ENCODE assay signal across 29 cellular contexts in genomic region chr2:45732436-45732835, GRCh38.
"Had no signal": no experiment of that assay in that cellular context is flagged by ENCODE, and none has a peak within 500 bp of the region (broad histone marks: within the 10 kb centered on the region; RNA-seq: fewer than 3 reads in every experiment).

No MANE protein-coding gene starts in this region.

- H3K4me1 ChIP-seq: ascending aorta, foreskin keratinocyte, gastrocnemius medialis had no signal

- H3K4me3 ChIP-seq: ascending aorta, coronary artery, dorsolateral prefrontal cortex, esophagus muscularis mucosa, gastrocnemius medialis, heart left ventricle had no signal

- H3K9me3 Mint-ChIP-seq: activated CD4-positive, alpha-beta memory T cell treated with anti-CD3 and anti-CD28 coated beads, Interleukin-2, amount 10 ng/mL, durations not matched to agents 7 days and 5 days; activated CD4-positive, alpha-beta T cell treated with anti-CD3 and anti-CD28 coated beads, Interleukin-2, amount 10 ng/mL, durations not matched to agents 7 days and 5 days; activated naive CD4-positive, alpha-beta T cell treated with anti-CD3 and anti-CD28 coated beads, Interleukin-2, amount 10 ng/mL, durations not matched to agents 7 days and 5 days; activated naive CD4-positive, alpha-beta T cell treated with anti-CD3 and anti-CD28 coated beads, Interleukin-2, amount 50 U/mL, for 72 hours; activated naive CD8-positive, alpha-beta T cell treated with anti-CD3 and anti-CD28 coated beads, Interleukin-2, amount 10 ng/mL, durations not matched to agents 7 days and 5 days; activated T-cell treated with anti-CD3 and anti-CD28 coated beads, Interleukin-2, amount 50 U/mL, for 24 hours; activated T-cell treated with anti-CD3 and anti-CD28 coated beads, Interleukin-2, amount 50 U/mL, for 72 hours; central memory CD8-positive, alpha-beta T cell; dendritic cell treated with granulocyte-macrophage colony-stimulating factor and Interleukin-4, amounts not matched to agents 40 ng/mL and 50 ng/mL, for 4 days; endodermal cell had no signal

- H3K9me3 ChIP-seq: ascending aorta, esophagus muscularis mucosa, gastrocnemius medialis, heart left ventricle had no signal

- DNase-seq: activated CD4-positive, alpha-beta memory T cell treated with anti-CD3 and anti-CD28 coated beads, Interleukin-2, amount 10 ng/mL, durations not matched to agents 7 days and 5 days; activated CD4-positive, alpha-beta T cell treated with anti-CD3 and anti-CD28 coated beads for 1 hour; activated CD4-positive, alpha-beta T cell treated with anti-CD3 and anti-CD28 coated beads for 4 hours; activated CD4-positive, alpha-beta T cell treated with anti-CD3 and anti-CD28 coated beads, Interleukin-2, amount 10 ng/mL, durations not matched to agents 7 days and 5 days; activated CD4-positive, alpha-beta T cell treated with anti-CD3 and anti-CD28 coated beads, Interleukin-2, amount 50 U/mL, for 4 hours; activated CD8-positive, alpha-beta memory T cell treated with anti-CD3 and anti-CD28 coated beads, Interleukin-2, amount 50 U/mL, for 48 hours; activated gamma-delta T cell; activated naive CD4-positive, alpha-beta T cell; activated naive CD4-positive, alpha-beta T cell treated with anti-CD3 and anti-CD28 coated beads, Interleukin-2, amount 10 ng/mL, durations not matched to agents 7 days and 5 days; activated naive CD8-positive, alpha-beta T cell treated with anti-CD3 and anti-CD28 coated beads, Interleukin-2, amount 10 ng/mL, durations not matched to agents 7 days and 5 days; activated T-cell treated with anti-CD3 and anti-CD28 coated beads for 4 hours; activated T-cell treated with anti-CD3 and anti-CD28 coated beads, Interleukin-2, amount 50 U/mL, for 24 hours; activated T-cell treated with anti-CD3 and anti-CD28 coated beads, Interleukin-2, amount 50 U/mL, for 72 hours; dorsolateral prefrontal cortex; effector memory CD4-positive, alpha-beta T cell; endodermal cell; foreskin keratinocyte; gastrocnemius medialis; glutamatergic neuron; heart left ventricle; T-helper 2 cell had no signal

- H3K27me3 Mint-ChIP-seq: activated CD4-positive, alpha-beta memory T cell treated with anti-CD3 and anti-CD28 coated beads, Interleukin-2, amount 10 ng/mL, durations not matched to agents 7 days and 5 days; activated CD4-positive, alpha-beta T cell treated with anti-CD3 and anti-CD28 coated beads, Interleukin-2, amount 10 ng/mL, durations not matched to agents 7 days and 5 days; activated naive CD4-positive, alpha-beta T cell treated with anti-CD3 and anti-CD28 coated beads, Interleukin-2, amount 10 ng/mL, durations not matched to agents 7 days and 5 days; activated naive CD8-positive, alpha-beta T cell treated with anti-CD3 and anti-CD28 coated beads, Interleukin-2, amount 10 ng/mL, durations not matched to agents 7 days and 5 days; activated T-cell treated with anti-CD3 and anti-CD28 coated beads, Interleukin-2, amount 50 U/mL, for 24 hours; brain; central memory CD8-positive, alpha-beta T cell; dendritic cell treated with granulocyte-macrophage colony-stimulating factor and Interleukin-4, amounts not matched to agents 40 ng/mL and 50 ng/mL, for 4 days had no signal

- H3K27me3 ChIP-seq: ascending aorta, dorsolateral prefrontal cortex, esophagus muscularis mucosa, foreskin keratinocyte, gastrocnemius medialis, heart left ventricle had no signal

- H3K36me3 ChIP-seq: ascending aorta, esophagus muscularis mucosa, gastrocnemius medialis had no signal

- FAIRE-seq: bronchial epithelial cell had no signal

- ATAC-seq: activated naive CD4-positive, alpha-beta T cell treated with anti-CD3 and anti-CD28 coated beads, Interleukin-2, amount 50 U/mL, for 72 hours; activated T-cell treated with anti-CD3 and anti-CD28 coated beads, Interleukin-2, amount 50 U/mL, for 72 hours; foreskin keratinocyte; gastrocnemius medialis; heart left ventricle had no signal

- H3K27ac Mint-ChIP-seq: activated CD4-positive, alpha-beta memory T cell treated with anti-CD3 and anti-CD28 coated beads, Interleukin-2, amount 10 ng/mL, durations not matched to agents 7 days and 5 days; activated CD4-positive, alpha-beta T cell treated with anti-CD3 and anti-CD28 coated beads, Interleukin-2, amount 10 ng/mL, durations not matched to agents 7 days and 5 days; activated naive CD4-positive, alpha-beta T cell treated with anti-CD3 and anti-CD28 coated beads, Interleukin-2, amount 10 ng/mL, durations not matched to agents 7 days and 5 days; activated naive CD8-positive, alpha-beta T cell treated with anti-CD3 and anti-CD28 coated beads, Interleukin-2, amount 10 ng/mL, durations not matched to agents 7 days and 5 days; activated T-cell treated with anti-CD3 and anti-CD28 coated beads, Interleukin-2, amount 50 U/mL, for 24 hours; activated T-cell treated with anti-CD3 and anti-CD28 coated beads, Interleukin-2, amount 50 U/mL, for 72 hours; brain; dendritic cell treated with granulocyte-macrophage colony-stimulating factor and Interleukin-4, amounts not matched to agents 40 ng/mL and 50 ng/mL, for 4 days; endodermal cell had no signal

- H3K27ac ChIP-seq: ascending aorta, coronary artery, dorsolateral prefrontal cortex, esophagus muscularis mucosa, foreskin keratinocyte, gastrocnemius medialis, heart left ventricle had no signal

- H3K4me1 Mint-ChIP-seq: activated CD4-positive, alpha-beta memory T cell treated with anti-CD3 and anti-CD28 coated beads, Interleukin-2, amount 10 ng/mL, durations not matched to agents 7 days and 5 days; activated CD4-positive, alpha-beta T cell treated with anti-CD3 and anti-CD28 coated beads, Interleukin-2, amount 10 ng/mL, durations not matched to agents 7 days and 5 days; activated naive CD4-positive, alpha-beta T cell treated with anti-CD3 and anti-CD28 coated beads, Interleukin-2, amount 10 ng/mL, durations not matched to agents 7 days and 5 days; activated naive CD8-positive, alpha-beta T cell treated with anti-CD3 and anti-CD28 coated beads, Interleukin-2, amount 10 ng/mL, durations not matched to agents 7 days and 5 days had no signal

- H3K36me3 Mint-ChIP-seq: activated naive CD4-positive, alpha-beta T cell treated with anti-CD3 and anti-CD28 coated beads, Interleukin-2, amount 10 ng/mL, durations not matched to agents 7 days and 5 days; activated naive CD4-positive, alpha-beta T cell treated with anti-CD3 and anti-CD28 coated beads, Interleukin-2, amount 50 U/mL, for 72 hours; activated naive CD8-positive, alpha-beta T cell treated with anti-CD3 and anti-CD28 coated beads, Interleukin-2, amount 10 ng/mL, durations not matched to agents 7 days and 5 days had no signal

- H3K4me3 Mint-ChIP-seq: activated CD4-positive, alpha-beta memory T cell treated with anti-CD3 and anti-CD28 coated beads, Interleukin-2, amount 10 ng/mL, durations not matched to agents 7 days and 5 days; activated CD4-positive, alpha-beta T cell treated with anti-CD3 and anti-CD28 coated beads, Interleukin-2, amount 10 ng/mL, durations not matched to agents 7 days and 5 days; activated naive CD4-positive, alpha-beta T cell treated with anti-CD3 and anti-CD28 coated beads, Interleukin-2, amount 10 ng/mL, durations not matched to agents 7 days and 5 days; activated naive CD8-positive, alpha-beta T cell treated with anti-CD3 and anti-CD28 coated beads, Interleukin-2, amount 10 ng/mL, durations not matched to agents 7 days and 5 days; activated T-cell treated with anti-CD3 and anti-CD28 coated beads, Interleukin-2, amount 50 U/mL, for 24 hours; activated T-cell treated with anti-CD3 and anti-CD28 coated beads, Interleukin-2, amount 50 U/mL, for 72 hours; brain; central memory CD8-positive, alpha-beta T cell; dendritic cell treated with granulocyte-macrophage colony-stimulating factor and Interleukin-4, amounts not matched to agents 40 ng/mL and 50 ng/mL, for 4 days; endodermal cell had no signal
